ENCODE assay signal across 22 cellular contexts in the genomic region with DNA sequence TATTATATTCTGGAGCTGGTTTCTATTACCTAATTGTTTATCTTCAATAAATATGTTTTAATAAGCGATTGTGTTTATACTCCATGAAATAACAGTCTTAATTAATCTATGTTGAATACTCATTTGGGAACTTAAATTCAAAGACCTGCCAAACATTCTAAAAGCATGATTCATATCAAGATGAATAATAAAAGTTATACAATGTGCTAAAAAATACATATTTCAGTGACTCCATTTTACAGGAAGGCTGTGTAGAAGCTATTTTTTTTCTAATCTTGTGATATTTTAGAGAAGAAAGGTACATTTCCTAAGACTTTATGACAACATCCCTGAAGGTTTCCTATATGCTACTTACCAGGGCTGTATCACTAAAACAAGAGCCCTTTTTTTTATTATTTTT.
"Had no signal": no experiment of that assay in that cellular context is flagged by ENCODE, and none has a peak within 500 bp of the region (broad histone marks: within the 10 kb centered on the region; RNA-seq: fewer than 3 reads in every experiment).

No MANE protein-coding gene starts in this region.

- DNase-seq: activated B cell treated with CpG ODN at 0.5 μM for 24 hours; activated CD8-positive, alpha-beta memory T cell treated with anti-CD3 and anti-CD28 coated beads, Interleukin-2, amount 10 ng/mL, durations not matched to agents 7 days and 5 days; activated CD8-positive, alpha-beta T cell treated with anti-CD3 and anti-CD28 coated beads, Interleukin-2, amount 10 ng/mL, durations not matched to agents 7 days and 5 days; activated effector memory CD4-positive, alpha-beta T cell treated with Interleukin-2 at 50 U/mL for 16 hours; activated naive CD4-positive, alpha-beta T cell treated with anti-CD3 and anti-CD28 coated beads for 36 hours; activated naive CD8-positive, alpha-beta T cell treated with anti-CD3 and anti-CD28 coated beads, Interleukin-2, amount 10 ng/mL, durations not matched to agents 7 days and 5 days; central memory CD4-positive, alpha-beta T cell; effector CD4-positive, alpha-beta T cell; foreskin fibroblast; left ventricle myocardium superior; naive B cell; nucleus accumbens; stimulated activated CD4-positive, alpha-beta T cell treated with anti-CD3 and anti-CD28 coated beads, Interleukin-15, amount 100 ng/mL, for 24 hours; stimulated activated CD4-positive, alpha-beta T cell treated with anti-CD3 and anti-CD28 coated beads, Interleukin-2, amount 100 ng/mL, for 24 hours; stimulated activated naive CD4-positive, alpha-beta T cell; T-helper 1 cell; transverse colon had no signal

- H3K9ac ChIP-seq: parathyroid adenoma had no signal

- H3K4me1 ChIP-seq: parathyroid adenoma, transverse colon had no signal

- H3K4me3 ChIP-seq: ascending aorta, right atrium auricular region, transverse colon had no signal

- ATAC-seq: activated CD8-positive, alpha-beta memory T cell treated with anti-CD3 and anti-CD28 coated beads, Interleukin-2, amount 10 ng/mL, durations not matched to agents 7 days and 5 days; activated CD8-positive, alpha-beta T cell treated with anti-CD3 and anti-CD28 coated beads, Interleukin-2, amount 10 ng/mL, durations not matched to agents 7 days and 5 days; left ventricle myocardium superior had no signal

- H3K36me3 ChIP-seq: ascending aorta, right atrium auricular region, transverse colon had no signal

- H3K9me3 ChIP-seq: ascending aorta, right atrium auricular region, transverse colon had no signal

- H3K27me3 ChIP-seq: ascending aorta, right atrium auricular region, transverse colon had no signal

- H3K27ac ChIP-seq: transverse colon had no signal

- FAIRE-seq: islet of Langerhans, urothelium cell line had no signal
